9 cellular contexts compared by ENCODE assay signal in genomic region chrX:118116308-118117068, GRCh38. TPM values are rescaled to one million over a fixed set of nuclear protein-coding genes. Genes with fewer than 3 reads are reported as not detected.
A peak's percentile ranks its signal among the peaks of the same experiment; 100 is the strongest.
DNase-seq lines count a peak whose midpoint lies in the region; ATAC-seq and TF ChIP-seq lines count a peak whose summit lies in the region.
"Had no signal": no experiment of that assay in that cellular context is flagged by ENCODE, and none has a peak within 500 bp of the region (broad histone marks: within the 10 kb centered on the region; RNA-seq: fewer than 3 reads in every experiment).

TSS of gene KLHL13 (minus strand) at chrX:118116810. CDS start at chrX:118028473, 88,337 bp downstream.

- DNase-seq in NCI-H510A treated with DMSO at 0.1 percent for 48 hours (lab: John Stamatoyannopoulos, UW) (peak; percentile 35), NCI-H510A (lab: John Stamatoyannopoulos, UW) (no peak), MG63 (peak; percentile 41), adipocyte (ENCODE audit: low read depth) (peak; percentile 63), heart right ventricle (peak; percentile 31 to 47), osteoblast (ENCODE audit: insufficient read length, low spot score, missing footprints) (peak; percentile 82), KG1 (lab: John Stamatoyannopoulos, UW) (no peak), WERI-Rb-1 (no peak)
- DNase-seq: DND-41 had no signal

- H3K9me3 ChIP-seq in MG63: no peaks in the 10 kb centered on the region
- no peaks in the 10 kb centered on the region for H3K9me3 ChIP-seq in adipocyte (ENCODE audit: control insufficient read depth, low read length)
- H3K9me3 ChIP-seq in heart right ventricle: no peaks in the 10 kb centered on the region
- H3K9me3 ChIP-seq in osteoblast (ENCODE audit: low read depth, low read length): no peaks in the 10 kb centered on the region
- H3K9me3 ChIP-seq in WERI-Rb-1 (ENCODE audit: severe bottlenecking): no peaks in the 10 kb centered on the region

- H2AFZ ChIP-seq in osteoblast (ENCODE audit: low read length): peak within 1 kb of the TSS; percentile 83

- H3K27ac ChIP-seq in heart right ventricle (peak within 1 kb of the TSS; percentile 21 to 84 (median 73)), osteoblast (ENCODE audit: low read depth, low read length) (no peak within 1 kb of the TSS), WERI-Rb-1 (no peak within 1 kb of the TSS)

- no peaks in the 10 kb centered on the region for H3K79me2 ChIP-seq in osteoblast (ENCODE audit: insufficient read depth, low read length)

- peak; percentile 72 to 93 (median 84) for ATAC-seq in heart right ventricle

- no peaks in the 10 kb centered on the region for H3K27me3 ChIP-seq in MG63
- peaks cover 12% of the 10 kb centered on the region for H3K27me3 ChIP-seq in adipocyte (replicated peaks; ENCODE audit: control insufficient read depth, insufficient read depth, low read length)
- H3K27me3 ChIP-seq in heart right ventricle: peaks cover 0 to 26% (median 0%) of the 10 kb centered on the region in 7 donors
- peaks cover 2% of the 10 kb centered on the region for H3K27me3 ChIP-seq in osteoblast (ENCODE audit: insufficient read depth, low read length)
- peaks cover 69% of the 10 kb centered on the region for H3K27me3 ChIP-seq in WERI-Rb-1 (ENCODE audit: insufficient read depth, low read depth, severe bottlenecking)

- TF ChIP-seq CTCF in heart right ventricle (IDR thresholded peaks at IDR 0.05): no peak
- no peak for TF ChIP-seq CTCF in osteoblast (IDR thresholded peaks at IDR 0.05; ENCODE audit: extremely low read depth, low read depth, low read length)
- no peak for TF ChIP-seq CTCF in WERI-Rb-1 (IDR thresholded peaks at IDR 0.05; ENCODE audit: low read depth, low read length)

- no peaks in the 10 kb centered on the region for H3K4me1 ChIP-seq in adipocyte (ENCODE audit: control insufficient read depth, insufficient read depth, low read length)
- peaks cover 0 to 7% (median 0%) of the 10 kb centered on the region in 9 donors for H3K4me1 ChIP-seq in heart right ventricle
- H3K4me1 ChIP-seq in osteoblast (ENCODE audit: insufficient read depth, low read length): no peaks in the 10 kb centered on the region

- peak within 1 kb of the TSS; percentile 80 for H3K9ac ChIP-seq in adipocyte (ENCODE audit: low read length)

- intact Hi-C loops in heart right ventricle (cut with DNase I): loop anchor here in 3 of 10 donors (10.0 kb wide), 2 partner anchors 108 to 112 kb away; no protein-coding TSS in a partner anchor

- H3K36me3 ChIP-seq in MG63: no peaks in the 10 kb centered on the region; the same call in 1 of the 2 replicates
- no peaks in the 10 kb centered on the region for H3K36me3 ChIP-seq in adipocyte (ENCODE audit: control insufficient read depth, insufficient read depth, low read length, severe bottlenecking)
- no peaks in the 10 kb centered on the region for H3K36me3 ChIP-seq in heart right ventricle
- H3K36me3 ChIP-seq in osteoblast (ENCODE audit: insufficient read depth, low read length): no peaks in the 10 kb centered on the region
- H3K36me3 ChIP-seq in WERI-Rb-1: no peaks in the 10 kb centered on the region

- peak within 1 kb of the TSS; percentile 77 for H3K4me2 ChIP-seq in osteoblast (ENCODE audit: insufficient read depth, low read length)

- H4K20me1 ChIP-seq in osteoblast (ENCODE audit: insufficient read depth, low read length): no peaks in the 10 kb centered on the region

- 0 to 1% methylated on average over 40 to 57 of the region's 71 CpGs for WGBS in heart right ventricle, 2 donors

- H3K4me3 ChIP-seq in MG63 (peak within 1 kb of the TSS; percentile 72), adipocyte (ENCODE audit: low read length) (peak within 1 kb of the TSS; percentile 80), heart right ventricle (peak within 1 kb of the TSS; percentile 32 to 66 (median 60)), osteoblast (ENCODE audit: insufficient read depth, low read length) (peak within 1 kb of the TSS; percentile 72), WERI-Rb-1 (ENCODE audit: low read depth, low read length) (no peak within 1 kb of the TSS)

RNA-seq across cellular contexts. Expression of gene KLHL13, which starts in this region (rescaled TPM):
- total RNA-seq in MG63 (2014; rRNA removed; shearing (Covaris generic); ENCODE audit: low replicate concordance): 14.2 and 16.3 TPM in 2 replicates
- 10 to 100 TPM in 6 of 10 donors, 1 to 10 TPM in 4; 2.9 to 18.9 (median 12.0) TPM for total RNA-seq in heart right ventricle
- polyA plus RNA-seq in heart right ventricle: 1 to 10 TPM; 2.0 to 2.8 TPM
- total RNA-seq in osteoblast: 10.3 and 13.8 TPM in 2 replicates

Comparison
In these comparisons a context has a peak if more than half of its experiments do, and no peak if none do; other contexts are left out.
1. DNase-seq: peak in NCI-H510A treated with DMSO at 0.1 percent for 48 hours (single experiment), MG63 (single experiment), adipocyte (single experiment), heart right ventricle (2 of 2) and osteoblast (single experiment); none in NCI-H510A (single experiment), KG1 (single experiment) and WERI-Rb-1 (single experiment).
2. H3K27ac ChIP-seq: peak in heart right ventricle (10 of 10); none in osteoblast (single experiment) and WERI-Rb-1 (single experiment).